ENCODE assay signal across 15 cellular contexts in genomic region chr22:17953147-17953546, GRCh38.
DNase-seq lines count a peak whose midpoint lies in the region; ATAC-seq and TF ChIP-seq lines count a peak whose summit lies in the region.
"Had no signal": no experiment of that assay in that cellular context is flagged by ENCODE, and none has a peak within 500 bp of the region (broad histone marks: within the 10 kb centered on the region; RNA-seq: fewer than 3 reads in every experiment).

No MANE protein-coding gene starts in this region.

- no peak for DNase-seq in central memory CD8-positive, alpha-beta T cell (ENCODE audit: low spot score in 2 of 2)
- no peak for DNase-seq in left lobe of liver (ENCODE audit: low spot score)
- DNase-seq in neural progenitor cell (ENCODE audit: low spot score): no peak
- no peak for DNase-seq in NCI-H1436 (lab: John Stamatoyannopoulos, UW)
- no peak for DNase-seq in activated gamma-delta T cell treated with Interleukin-2 at 50 U/mL for 16 hours
- DNase-seq in activated effector memory CD4-positive, alpha-beta T cell treated with anti-CD3 and anti-CD28 coated beads, Interleukin-2, amount 50 U/mL, for 16 hours: no peak
- DNase-seq: DND-41; NCI-H1417 treated with DMSO at 0.1 percent for 48 hours; NCI-H446; NCI-H748 treated with DMSO at 0.1 percent for 48 hours; NK-92 treated with Interleukin-12 subunit alpha and Interleukin-12 subunit beta, amount 100 ng/mL, for 24 hours; Right ventricle myocardium superior had no signal

- H4K20me1 ChIP-seq in neural progenitor cell (ENCODE audit: low read depth): peaks cover 41% of the 10 kb centered on the region

- no peaks in the 10 kb centered on the region for H3F3A ChIP-seq in neural progenitor cell (ENCODE audit: low read depth)

- H3K9me3 ChIP-seq in neural progenitor cell (ENCODE audit: low read depth): no peaks in the 10 kb centered on the region

- no peaks in the 10 kb centered on the region for H3K36me3 ChIP-seq in neural progenitor cell

- H3K27me3 Mint-ChIP-seq in central memory CD8-positive, alpha-beta T cell: no peaks in the 10 kb centered on the region
- H3K27me3 Mint-ChIP-seq in neural progenitor cell (ENCODE audit: insufficient read depth, low read depth): peaks cover 15% of the 10 kb centered on the region

- no peak overlapping the region for H3K4me3 ChIP-seq in neural progenitor cell
- H3K4me3 ChIP-seq: SK-N-MC had no signal

- no peak for ATAC-seq in central memory CD8-positive, alpha-beta T cell (replicated peaks; ENCODE audit: extremely low read depth, poor library complexity, severe bottlenecking)
- ATAC-seq in left lobe of liver: peak; percentile 27
- no peak for ATAC-seq in HG03521 (IDR thresholded peaks at IDR 0.05; ENCODE audit: unreplicated experiment)

- H2AFZ ChIP-seq in neural progenitor cell (replicated peaks): no peak overlapping the region

- no peak overlapping the region for H3K4me3 Mint-ChIP-seq in central memory CD8-positive, alpha-beta T cell
- H3K4me3 Mint-ChIP-seq in neural progenitor cell: no peak overlapping the region

- H3K27ac Mint-ChIP-seq in central memory CD8-positive, alpha-beta T cell (ENCODE audit: low read depth): peak overlapping the region; percentile 56
- peak overlapping the region; percentile 19 for H3K27ac Mint-ChIP-seq in neural progenitor cell

- TF ChIP-seq CTCF in neural progenitor cell (IDR thresholded peaks at IDR 0.05): no peak

- H3K9ac ChIP-seq in neural progenitor cell: no peak overlapping the region

- H3K27me3 ChIP-seq in neural progenitor cell: no peaks in the 10 kb centered on the region

- peaks cover 31% of the 10 kb centered on the region for H3K4me1 Mint-ChIP-seq in central memory CD8-positive, alpha-beta T cell
- peaks cover 37% of the 10 kb centered on the region for H3K4me1 Mint-ChIP-seq in neural progenitor cell

- H3K27ac ChIP-seq in neural progenitor cell: no peak overlapping the region
- H3K27ac ChIP-seq: C4-2B, SK-N-MC had no signal

- H3K79me2 ChIP-seq in neural progenitor cell (ENCODE audit: low read depth): peaks cover 86% of the 10 kb centered on the region

- no peaks in the 10 kb centered on the region for H3K36me3 Mint-ChIP-seq in central memory CD8-positive, alpha-beta T cell (ENCODE audit: insufficient read depth)
- H3K36me3 Mint-ChIP-seq in neural progenitor cell: no peaks in the 10 kb centered on the region

- H3K9me3 Mint-ChIP-seq in central memory CD8-positive, alpha-beta T cell: no peaks in the 10 kb centered on the region
- no peaks in the 10 kb centered on the region for H3K9me3 Mint-ChIP-seq in neural progenitor cell

- H3K4me2 ChIP-seq in neural progenitor cell: no peak overlapping the region

- H3K4me1 ChIP-seq in neural progenitor cell: peaks cover 6% of the 10 kb centered on the region
